In the genomic region with DNA sequence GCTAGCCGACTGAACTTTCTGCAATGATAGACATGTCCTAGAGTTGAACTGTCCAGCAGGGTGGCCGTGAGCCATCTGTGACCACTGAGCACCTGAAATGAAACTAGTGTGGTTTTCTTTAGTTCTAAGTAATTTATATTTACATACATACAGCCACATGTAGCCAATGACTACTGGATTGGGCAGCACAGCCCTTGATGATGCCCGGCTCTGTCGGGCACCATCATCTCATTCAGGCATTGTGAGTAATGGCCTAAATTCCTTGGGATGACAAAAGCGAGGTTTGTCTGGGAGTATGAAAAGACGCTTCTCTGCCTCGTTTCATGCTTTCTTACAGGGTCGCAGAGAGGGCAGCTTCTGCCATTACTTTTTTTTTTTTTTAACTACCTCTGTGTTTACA, we compare ENCODE assay signal across 25 cellular contexts.
A peak's percentile ranks its signal among the peaks of the same experiment; 100 is the strongest.
DNase-seq lines count a peak whose midpoint lies in the region; ATAC-seq, FAIRE-seq and TF ChIP-seq lines count a peak whose summit lies in the region.
"Had no signal": no experiment of that assay in that cellular context is flagged by ENCODE, and none has a peak within 500 bp of the region (broad histone marks: within the 10 kb centered on the region; RNA-seq: fewer than 3 reads in every experiment).

No MANE protein-coding gene starts in this region.

- POLR2A ChIA-PET in PC-3 (lab: Charles Lee; ENCODE audit: unreplicated experiment) (no interaction called here), H1 (lab: Charles Lee; ENCODE audit: partially characterized antibody) (no interaction called here)
- POLR2A ChIA-PET in activated CD8-positive, alpha-beta T cell treated with anti-CD3 and anti-CD28 coated beads for 36 hours (lab: Charles Lee): no interaction called here

- 89% methylated on average over 8 of the region's 8 CpGs; no CpG with 5 or more reads in 1 of the 2 experiments for WGBS in H1 (ENCODE audit: extremely low coverage in 1 of 2, insufficient coverage in 1 of 2, insufficient read length in 1 of 2, insufficient replicate concordance in 2 of 2, low coverage in 1 of 2, low lambda C conversion rate in 2 of 2, missing lambda C conversion rate in 1 of 2), 2 experiments

- no peak overlapping the region for H2BK120ac ChIP-seq in H1 (replicated peaks; ENCODE audit: low read depth, low read length)

- no peaks in the 10 kb centered on the region for H3K36me3 Mint-ChIP-seq in activated CD8-positive, alpha-beta T cell treated with anti-CD3 and anti-CD28 coated beads for 36 hours (ENCODE audit: low read depth)
- peaks cover 2% of the 10 kb centered on the region for H3K36me3 Mint-ChIP-seq in chondrocyte (ENCODE audit: low read depth)
- H3K36me3 Mint-ChIP-seq: activated naive CD8-positive, alpha-beta T cell treated with anti-CD3 and anti-CD28 coated beads for 36 hours; naive thymus-derived CD4-positive, alpha-beta T cell; WTC11 had no signal

- H3K27ac ChIP-seq in PC-3 (ENCODE audit: low read length) (peak overlapping the region; percentile 27), H1 (ENCODE audit: low read depth, low read length) (no peak overlapping the region), osteoblast (ENCODE audit: low read depth, low read length) (no peak overlapping the region), coronary artery (no peak overlapping the region)
- H3K27ac ChIP-seq: BLaER1, body of pancreas had no signal

- no TSS peak for BruUV-seq in PC-3 (replicated peaks; lab: Mats Ljungman, UMichigan)

- H4K91ac ChIP-seq in H1 (replicated peaks; ENCODE audit: insufficient read length, low read length): peak overlapping the region; percentile 68

- no peak for TF ChIP-seq RAD21 in H1 (IDR thresholded peaks at IDR 0.05 in 1 of 2, conservative IDR thresholded peaks at IDR 0.05 in 1 of 2; ENCODE audit: low read depth in 2 of 2, low read length in 2 of 2)

- no peak for TF ChIP-seq POLR2A in H1 (IDR thresholded peaks at IDR 0.05; ENCODE audit: control extremely low read depth in 1 of 2, low read depth in 2 of 2, low read length in 2 of 2)

- H2AK5ac ChIP-seq in H1 (ENCODE audit: low read depth, low read length): peak overlapping the region; percentile 93; the same call in 1 of the 2 replicates

- no peak overlapping the region for H3K4me3 ChIP-seq in PC-3 (ENCODE audit: low read length)
- no peak overlapping the region for H3K4me3 ChIP-seq in H1 (ENCODE audit: extremely low read depth in 1 of 4, insufficient read depth in 2 of 4, low read depth in 3 of 4, low read length in 4 of 4)
- no peak overlapping the region for H3K4me3 ChIP-seq in osteoblast (ENCODE audit: insufficient read depth, low read length)
- H3K4me3 ChIP-seq in coronary artery: no peak overlapping the region
- H3K4me3 ChIP-seq: BLaER1, body of pancreas, transverse colon had no signal

- no peak overlapping the region for H3K9ac ChIP-seq in PC-3 (ENCODE audit: low read length)
- no peak overlapping the region for H3K9ac ChIP-seq in H1 (replicated peaks in 1 of 4; ENCODE audit: extremely low read depth in 1 of 4, low read depth in 3 of 4, low read length in 3 of 4)
- H3K9ac ChIP-seq: BLaER1 had no signal

- H3K9me2 ChIP-seq in PC-3 (replicated peaks; ENCODE audit: low read length): no peaks in the 10 kb centered on the region

- no peaks in the 10 kb centered on the region for H3K27me3 ChIP-seq in PC-3 (ENCODE audit: low read length)
- no peaks in the 10 kb centered on the region for H3K27me3 ChIP-seq in H1 (replicated peaks in 1 of 4; ENCODE audit: control insufficient read depth in 3 of 4, extremely low read depth in 1 of 4, insufficient read depth in 3 of 4, low read length in 3 of 4)
- peaks cover 18% of the 10 kb centered on the region for H3K27me3 ChIP-seq in osteoblast (ENCODE audit: insufficient read depth, low read length)
- H3K27me3 ChIP-seq: BLaER1, body of pancreas, transverse colon had no signal

- H3K23ac ChIP-seq in H1 (ENCODE audit: insufficient read length): no peak overlapping the region

- peak; percentile 86 for DNase-seq in COLO829 (ENCODE audit: low spot score)
- DNase-seq in PC-3: no peak
- DNase-seq in H1 (ENCODE audit: low read depth in 1 of 2, low spot score in 2 of 2): no peak
- no peak for DNase-seq in osteoblast (ENCODE audit: insufficient read length, low spot score, missing footprints)
- DNase-seq in activated CD8-positive, alpha-beta T cell treated with anti-CD3 and anti-CD28 coated beads for 36 hours: no peak
- no peak for DNase-seq in coronary artery (ENCODE audit: low spot score)
- DNase-seq in NCI-H2107 (lab: John Stamatoyannopoulos, UW): no peak
- no peak for DNase-seq in chondrocyte (ENCODE audit: low spot score)
- DNase-seq: activated CD8-positive, alpha-beta memory T cell treated with anti-CD3 and anti-CD28 coated beads, Interleukin-2, amount 50 U/mL, for 4 hours; activated naive CD8-positive, alpha-beta T cell treated with anti-CD3 and anti-CD28 coated beads for 36 hours; body of pancreas; glutamatergic neuron; H7; kidney glomerular epithelial cell; MV-4-11; naive thymus-derived CD4-positive, alpha-beta T cell; NCI-H1694; NCI-H345; right cardiac atrium; stimulated activated naive CD8-positive, alpha-beta T cell treated with anti-CD3 and anti-CD28 coated beads, Interleukin-15, amount 100 ng/mL, for 72 hours had no signal

- 0 out of 2 replicates have a peak overlapping the region, but pooled peaks have one; percentile 26 for H2BK20ac ChIP-seq in H1 (ENCODE audit: low read length)

- H3K4me2 ChIP-seq in PC-3 (ENCODE audit: low read length): no peak overlapping the region
- H3K4me2 ChIP-seq in H1 (ENCODE audit: insufficient read depth in 1 of 2, low read depth in 2 of 2, low read length in 2 of 2): no peak overlapping the region
- H3K4me2 ChIP-seq in osteoblast (ENCODE audit: insufficient read depth, low read length): peak overlapping the region; percentile 33
- H3K4me2 ChIP-seq: BLaER1 had no signal

- no peaks in the 10 kb centered on the region for H3K36me3 ChIP-seq in PC-3 (ENCODE audit: low read depth, low read length)
- no peaks in the 10 kb centered on the region for H3K36me3 ChIP-seq in H1 (ENCODE audit: control insufficient read depth in 2 of 4, insufficient read depth in 4 of 4, low read length in 3 of 4)
- H3K36me3 ChIP-seq in osteoblast (ENCODE audit: insufficient read depth, low read length): no peaks in the 10 kb centered on the region
- H3K36me3 ChIP-seq: BLaER1, transverse colon had no signal

- TF ChIP-seq CTCF in PC-3 (conservative IDR thresholded peaks at IDR 0.05; ENCODE audit: low read depth, low read length): no peak
- TF ChIP-seq CTCF in H1 (IDR thresholded peaks at IDR 0.05; ENCODE audit: control extremely low read depth in 1 of 3, insufficient read depth in 1 of 3, low read depth in 1 of 3, low read length in 3 of 3): no peak
- no peak for TF ChIP-seq CTCF in osteoblast (IDR thresholded peaks at IDR 0.05; ENCODE audit: extremely low read depth, low read depth, low read length)
- no peak for TF ChIP-seq CTCF in activated CD8-positive, alpha-beta T cell treated with anti-CD3 and anti-CD28 coated beads for 36 hours (IDR thresholded peaks at IDR 0.05)
- no peak for TF ChIP-seq CTCF in coronary artery (IDR thresholded peaks at IDR 0.05)
- TF ChIP-seq CTCF in chondrocyte (IDR thresholded peaks at IDR 0.05): no peak

- no peak overlapping the region for H3K4ac ChIP-seq in H1 (replicated peaks; ENCODE audit: insufficient read length, low read depth, low read length)

- H3K18ac ChIP-seq in H1 (ENCODE audit: extremely low read depth, low read length): no peak overlapping the region; the same call in 1 of the 2 replicates

- H3K4me3 Mint-ChIP-seq in activated CD8-positive, alpha-beta T cell treated with anti-CD3 and anti-CD28 coated beads for 36 hours: no peak overlapping the region
- H3K4me3 Mint-ChIP-seq in chondrocyte (ENCODE audit: unreplicated experiment): no peak overlapping the region
- H3K4me3 Mint-ChIP-seq: activated naive CD8-positive, alpha-beta T cell treated with anti-CD3 and anti-CD28 coated beads for 36 hours; naive thymus-derived CD4-positive, alpha-beta T cell; stimulated activated naive CD8-positive, alpha-beta T cell treated with anti-CD3 and anti-CD28 coated beads, Interleukin-15, amount 100 ng/mL, for 72 hours; WTC11 had no signal

- no peak overlapping the region for H4K8ac ChIP-seq in H1 (ENCODE audit: extremely low read depth, insufficient read depth, low read length)

- no peak overlapping the region for H3K27ac Mint-ChIP-seq in activated CD8-positive, alpha-beta T cell treated with anti-CD3 and anti-CD28 coated beads for 36 hours
- H3K27ac Mint-ChIP-seq in chondrocyte (ENCODE audit: unreplicated experiment): no peak overlapping the region
- H3K27ac Mint-ChIP-seq: activated naive CD8-positive, alpha-beta T cell treated with anti-CD3 and anti-CD28 coated beads for 36 hours; activated T-helper 2 cell treated with anti-CD3 and anti-CD28 coated beads, Interferon-gamma antibody, Interleukin-2, Interleukin-4, amounts not matched to agents 10 μg/mL and 5 μg/mL and 100 μg/mL, durations not matched to agents 14 hours and 24 hours and 36 hours; naive thymus-derived CD4-positive, alpha-beta T cell; stimulated activated naive CD8-positive, alpha-beta T cell treated with anti-CD3 and anti-CD28 coated beads, Interleukin-15, amount 100 ng/mL, for 72 hours; WTC11 had no signal

- no peaks in the 10 kb centered on the region for H3K27me3 Mint-ChIP-seq in activated CD8-positive, alpha-beta T cell treated with anti-CD3 and anti-CD28 coated beads for 36 hours
- H3K27me3 Mint-ChIP-seq in chondrocyte (ENCODE audit: low read depth): peaks cover 65% of the 10 kb centered on the region
- H3K27me3 Mint-ChIP-seq: activated naive CD8-positive, alpha-beta T cell treated with anti-CD3 and anti-CD28 coated beads for 36 hours had no signal

- peaks cover 35% of the 10 kb centered on the region for H3K4me1 ChIP-seq in PC-3 (ENCODE audit: insufficient read depth, low read length)
- H3K4me1 ChIP-seq in H1 (replicated peaks in 1 of 4; ENCODE audit: control insufficient read depth in 3 of 4, insufficient read depth in 4 of 4, low read length in 3 of 4): peaks cover 0 to 9% (median 0%) of the 10 kb centered on the region in 4 experiments; a peak in 2 of 7 replicates
- H3K4me1 ChIP-seq in osteoblast (ENCODE audit: insufficient read depth, low read length): peaks cover 5% of the 10 kb centered on the region
- H3K4me1 ChIP-seq: BLaER1, body of pancreas had no signal

- no peak overlapping the region for H2AFZ ChIP-seq in PC-3 (ENCODE audit: low read length)
- H2AFZ ChIP-seq in H1 (ENCODE audit: low read length): no peak overlapping the region
- H2AFZ ChIP-seq in osteoblast (ENCODE audit: low read length): no peak overlapping the region

- no peak overlapping the region for H2BK5ac ChIP-seq in H1 (ENCODE audit: low read depth, low read length)

- no peaks in the 10 kb centered on the region for H3K4me1 Mint-ChIP-seq in activated CD8-positive, alpha-beta T cell treated with anti-CD3 and anti-CD28 coated beads for 36 hours (ENCODE audit: low read depth)
- no peaks in the 10 kb centered on the region for H3K4me1 Mint-ChIP-seq in chondrocyte (ENCODE audit: low read depth)

- H3K9me3 Mint-ChIP-seq in activated CD8-positive, alpha-beta T cell treated with anti-CD3 and anti-CD28 coated beads for 36 hours: no peaks in the 10 kb centered on the region
- peaks cover 5% of the 10 kb centered on the region for H3K9me3 Mint-ChIP-seq in chondrocyte (ENCODE audit: low read depth)
- H3K9me3 Mint-ChIP-seq: activated T-helper 2 cell treated with anti-CD3 and anti-CD28 coated beads, Interferon-gamma antibody, Interleukin-2, Interleukin-4, amounts not matched to agents 10 μg/mL and 5 μg/mL and 100 μg/mL, durations not matched to agents 14 hours and 24 hours and 36 hours; stimulated activated naive CD8-positive, alpha-beta T cell treated with anti-CD3 and anti-CD28 coated beads, Interleukin-15, amount 100 ng/mL, for 72 hours had no signal

- intact Hi-C loops in PC-3 (cut with micrococcal nuclease): no loop called here
- intact Hi-C loops in activated CD8-positive, alpha-beta T cell treated with anti-CD3 and anti-CD28 coated beads for 36 hours (cut with micrococcal nuclease): no loop called here

- H3K56ac ChIP-seq in H1 (replicated peaks; ENCODE audit: insufficient read length, low read depth, low read length): no peak overlapping the region

- H3K23me2 ChIP-seq in H1 (ENCODE audit: low read depth, low read length): no peaks in the 10 kb centered on the region

- no peaks in the 10 kb centered on the region for H3K79me1 ChIP-seq in H1 (ENCODE audit: low read depth, low read length)

- H4K20me1 ChIP-seq in PC-3 (ENCODE audit: low read length) (no peaks in the 10 kb centered on the region), H1 (replicated peaks in 1 of 2; ENCODE audit: control insufficient read depth in 1 of 2, insufficient read depth in 2 of 2, low read length in 2 of 2) (no peaks in the 10 kb centered on the region), osteoblast (ENCODE audit: insufficient read depth, low read length) (no peaks in the 10 kb centered on the region)
- H4K20me1 ChIP-seq: BLaER1 had no signal

- H2BK12ac ChIP-seq in H1 (ENCODE audit: low read depth, low read length): peak overlapping the region; percentile 33; the same call in 1 of the 2 replicates

- no peak for FAIRE-seq in H1 (lab: Jason Lieb, UNC)
- FAIRE-seq: D721Med had no signal

- ATAC-seq in PC-3: no peak
- no peak for ATAC-seq in activated CD8-positive, alpha-beta T cell treated with anti-CD3 and anti-CD28 coated beads for 36 hours
- ATAC-seq: body of pancreas; naive thymus-derived CD4-positive, alpha-beta T cell; right cardiac atrium; stimulated activated naive CD8-positive, alpha-beta T cell treated with anti-CD3 and anti-CD28 coated beads, Interleukin-15, amount 100 ng/mL, for 72 hours; WTC11 had no signal

- no peak for TF ChIP-seq EP300 in H1 (IDR thresholded peaks at IDR 0.05; ENCODE audit: borderline replicate concordance in 1 of 2, low read depth in 2 of 2, low read length in 2 of 2)

- no peaks in the 10 kb centered on the region for H3F3A ChIP-seq in PC-3 (ENCODE audit: low read length, unreplicated experiment)

- no peak overlapping the region for H4K5ac ChIP-seq in H1 (ENCODE audit: insufficient read length, low read depth, low read length)

- H3K79me2 ChIP-seq in PC-3 (ENCODE audit: low read length) (no peaks in the 10 kb centered on the region), H1 (ENCODE audit: control insufficient read depth in 1 of 2, insufficient read depth in 2 of 2, low read length in 2 of 2) (no peaks in the 10 kb centered on the region), osteoblast (ENCODE audit: insufficient read depth, low read length) (no peaks in the 10 kb centered on the region)

- CTCF ChIA-PET in PC-3 (lab: Charles Lee): no interaction called here
- CTCF ChIA-PET in H1 (lab: Charles Lee; ENCODE audit: partially characterized antibody): interaction anchor here (1.2 kb wide), 1 partner anchor 39 kb away, joined by 3 read pairs; no protein-coding TSS in a partner anchor
- CTCF ChIA-PET in activated CD8-positive, alpha-beta T cell treated with anti-CD3 and anti-CD28 coated beads for 36 hours (lab: Charles Lee): no interaction called here

- H3K9me3 ChIP-seq in PC-3 (ENCODE audit: low read length) (no peaks in the 10 kb centered on the region), H1 (ENCODE audit: insufficient read depth in 2 of 2, low read depth in 1 of 2, low read length in 1 of 2) (no peaks in the 10 kb centered on the region), osteoblast (ENCODE audit: low read depth, low read length) (no peaks in the 10 kb centered on the region)
- H3K9me3 ChIP-seq: body of pancreas, transverse colon had no signal

- H3K14ac ChIP-seq in H1 (ENCODE audit: insufficient read length): no peak overlapping the region

- H2BK15ac ChIP-seq in H1 (ENCODE audit: low read length): no peak overlapping the region; the same call in 1 of the 2 replicates
